ENCODE assay signal across 8 cellular contexts in the genomic region with DNA sequence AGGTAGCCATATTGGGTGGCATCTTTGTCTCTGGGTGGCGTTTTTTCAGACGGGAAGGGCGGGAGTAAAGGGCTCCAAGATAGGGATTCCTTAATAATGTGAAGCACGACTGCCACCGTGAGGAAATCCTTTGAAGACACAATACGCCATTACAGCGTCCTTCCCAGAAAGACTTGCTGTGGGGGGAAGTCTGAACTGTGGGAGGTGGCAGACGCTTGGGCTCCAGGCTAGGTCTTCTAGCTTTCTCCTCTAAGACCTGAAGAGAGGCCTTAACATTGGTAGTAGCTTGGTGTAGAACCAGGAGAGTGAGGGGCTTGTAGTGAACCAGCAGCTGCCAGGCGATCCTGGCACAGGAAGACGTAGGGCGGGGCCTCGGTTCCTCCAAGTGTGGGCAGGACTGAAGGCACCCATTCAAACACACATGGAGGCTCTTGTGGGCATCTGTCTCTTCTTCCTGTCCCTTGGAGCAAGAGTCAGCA.
DNase-seq lines count a peak whose midpoint lies in the region; ATAC-seq, FAIRE-seq and TF ChIP-seq lines count a peak whose summit lies in the region.

No MANE protein-coding gene starts in this region.

- H3K4me3 ChIP-seq in liver (ENCODE audit: low read depth in 1 of 3, low read length in 3 of 3) (peak overlapping the region in 2 of 3 donors; percentile 57 to 71), HepG2 (replicated peaks in 1 of 3; ENCODE audit: insufficient read depth in 1 of 3, low read depth in 2 of 3, low read length in 3 of 3) (no peak overlapping the region), SK-N-SH (ENCODE audit: low read depth in 2 of 2, low read length in 1 of 2) (peak overlapping the region; percentile 46 to 69), kidney epithelial cell (ENCODE audit: low read depth, low read length) (peak overlapping the region; percentile 35)

- TF ChIP-seq CTCF in liver (IDR thresholded peaks at IDR 0.05; ENCODE audit: low read depth, low read length, missing input control) (peak; percentile 37), HepG2 (CRISPR knock-in tag; IDR thresholded peaks at IDR 0.05) (no peak), SK-N-SH (IDR thresholded peaks at IDR 0.05) (peak; percentile 49), kidney epithelial cell (IDR thresholded peaks at IDR 0.05; ENCODE audit: insufficient read depth, low read length, poor library complexity, severe bottlenecking) (peak; percentile 19)

- H2AFZ ChIP-seq in HepG2 (ENCODE audit: low read length): no peak overlapping the region
- H2AFZ ChIP-seq in SK-N-SH (ENCODE audit: low read depth): peak overlapping the region; percentile 97

- POLR2A ChIA-PET in HepG2 (lab: Yijun Ruan, JAX): no interaction called here
- POLR2A ChIA-PET in SK-N-SH (lab: Yijun Ruan, JAX): no interaction called here

- H3K27me3 ChIP-seq in liver (ENCODE audit: control insufficient read depth in 4 of 4, insufficient read depth in 4 of 4, low read length in 3 of 4): no peaks in the 10 kb centered on the region
- no peaks in the 10 kb centered on the region for H3K27me3 ChIP-seq in HepG2 (ENCODE audit: control insufficient read depth in 1 of 2, insufficient read depth in 2 of 2, low read length in 2 of 2)
- H3K27me3 ChIP-seq in SK-N-SH (ENCODE audit: insufficient read depth): no peaks in the 10 kb centered on the region
- no peaks in the 10 kb centered on the region for H3K27me3 ChIP-seq in kidney epithelial cell (ENCODE audit: control insufficient read depth, insufficient read depth, low read length)

- DNase-seq in HepG2 (ENCODE audit: low spot score) (no peak), SK-N-SH (peak; percentile 48), kidney epithelial cell (ENCODE audit: low read depth) (no peak), NCI-H526 treated with DMSO at 0.1 percent for 48 hours (lab: John Stamatoyannopoulos, UW) (no peak), NCI-H345 (lab: John Stamatoyannopoulos, UW) (no peak)

- ATAC-seq in HepG2 (no peak), GM18519 (IDR thresholded peaks at IDR 0.05; ENCODE audit: low FRiP score, unreplicated experiment) (no peak), GM19035 (IDR thresholded peaks at IDR 0.05; ENCODE audit: unreplicated experiment) (no peak)

- WGBS in liver: 93% methylated on average over 12 of the region's 12 CpGs
- 98% methylated on average over 5 of the region's 12 CpGs for WGBS in HepG2 (ENCODE audit: low lambda C conversion rate)
- 27% methylated on average over 11 of the region's 12 CpGs for WGBS in SK-N-SH (ENCODE audit: low lambda C conversion rate)

- no peak for TF ChIP-seq POLR2A in HepG2 (IDR thresholded peaks at IDR 0.05; ENCODE audit: insufficient read depth in 1 of 2, low read depth in 2 of 2, low read length in 2 of 2)

- FAIRE-seq in HepG2 (lab: Jason Lieb, UNC): no peak

- in situ Hi-C loops in HepG2 (cut with HindIII; ENCODE audit: extremely low pct_ligation_motif_present, low pct_unique_long_range_greater_than_20kb): no loop called here

- intact Hi-C loops in HepG2 (cut with micrococcal nuclease; ENCODE audit: unreplicated experiment): no loop called here

- H3K79me2 ChIP-seq in HepG2 (ENCODE audit: insufficient read depth, low read length): no peaks in the 10 kb centered on the region
- no peaks in the 10 kb centered on the region for H3K79me2 ChIP-seq in SK-N-SH (ENCODE audit: insufficient read depth)

- H3K4me2 ChIP-seq in HepG2 (ENCODE audit: low read depth, low read length) (no peak overlapping the region), SK-N-SH (peak overlapping the region; percentile 83)

- H3K9me3 ChIP-seq in liver (ENCODE audit: control insufficient read depth in 4 of 4, low read length in 3 of 4) (no peaks in the 10 kb centered on the region), HepG2 (ENCODE audit: low read length) (0 out of 2 replicates have a peak, but pooled peaks cover 5% of the 10 kb centered on the region), SK-N-SH (no peaks in the 10 kb centered on the region)

- no peaks in the 10 kb centered on the region for H3K9me2 ChIP-seq in SK-N-SH

- H3K9ac ChIP-seq in liver (ENCODE audit: low read depth in 1 of 2, low read length in 2 of 2) (no peak overlapping the region), HepG2 (ENCODE audit: insufficient read depth, low read depth, low read length) (no peak overlapping the region), SK-N-SH (peak overlapping the region; percentile 49; the same call in 1 of the 2 replicates)

- CTCF ChIA-PET in HepG2 (lab: Yijun Ruan, JAX; ENCODE audit: low intra/inter-chr PET ratio, low total read pairs): no interaction called here
- CTCF ChIA-PET in SK-N-SH (lab: Yijun Ruan, JAX): interaction anchor here (0.8 to 2.3 kb wide), 13 partner anchors 10 to 764 kb away, joined by 3 to 6 read pairs (median 4); no protein-coding TSS in a partner anchor

- no peaks in the 10 kb centered on the region for H3F3A ChIP-seq in SK-N-SH (replicated peaks; ENCODE audit: insufficient read depth)

- TF ChIP-seq RAD21 in liver (IDR thresholded peaks at IDR 0.05) (peak in 1 of 2 donors; percentile 83), HepG2 (CRISPR knock-in tag; IDR thresholded peaks at IDR 0.05) (no peak), SK-N-SH (IDR thresholded peaks at IDR 0.05; ENCODE audit: low read length) (peak; percentile 76)

- H4K20me1 ChIP-seq in HepG2 (ENCODE audit: insufficient read depth, low read length): no peaks in the 10 kb centered on the region
- no peaks in the 10 kb centered on the region for H4K20me1 ChIP-seq in SK-N-SH (ENCODE audit: insufficient read depth)

- BruUV-seq in HepG2 (replicated peaks; lab: Mats Ljungman, UMichigan): no TSS peak

- peaks cover 0 to 12% (median 4%) of the 10 kb centered on the region in 4 donors for H3K4me1 ChIP-seq in liver (ENCODE audit: control insufficient read depth in 4 of 4, insufficient read depth in 4 of 4, low read length in 3 of 4)
- no peaks in the 10 kb centered on the region for H3K4me1 ChIP-seq in HepG2 (ENCODE audit: insufficient read depth, low read length)
- peaks cover 0 to 2% of the 10 kb centered on the region in 2 experiments; a peak in 1 of 4 replicates for H3K4me1 ChIP-seq in SK-N-SH (ENCODE audit: control insufficient read depth in 1 of 2, insufficient read depth in 2 of 2, low read depth in 1 of 2, low read length in 1 of 2)

- H3K27ac ChIP-seq in liver (ENCODE audit: low read depth in 1 of 2, low read length in 2 of 2) (peak overlapping the region; percentile 29 to 82), HepG2 (ENCODE audit: extremely low read length, insufficient read depth, low read length) (no peak overlapping the region), SK-N-SH (ENCODE audit: low read depth in 2 of 2, low read length in 1 of 2) (peak overlapping the region; percentile 63 to 84)

- TF ChIP-seq EP300 in HepG2 (IDR thresholded peaks at IDR 0.05; ENCODE audit: low read depth in 2 of 2, low read length in 2 of 2): no peak
- TF ChIP-seq EP300 in HepG2 (CRISPR knock-in tag; IDR thresholded peaks at IDR 0.05; ENCODE audit: borderline replicate concordance): no peak
- TF ChIP-seq EP300 in SK-N-SH (IDR thresholded peaks at IDR 0.05; ENCODE audit: borderline replicate concordance in 1 of 2, low read depth in 1 of 2, low read length in 1 of 2): 0 out of 4 replicates have a peak, but pooled peaks of 1 of the 2 experiments have one; percentile 12

- no peaks in the 10 kb centered on the region for H3K36me3 ChIP-seq in liver (ENCODE audit: control insufficient read depth in 4 of 4, insufficient read depth in 3 of 4, low read depth in 1 of 4, low read length in 3 of 4)
- peaks cover 0 to 3% of the 10 kb centered on the region in 2 experiments; a peak in 2 of 5 replicates for H3K36me3 ChIP-seq in HepG2 (replicated peaks in 1 of 2; ENCODE audit: control insufficient read depth in 1 of 2, insufficient read depth in 2 of 2, low read length in 2 of 2)
- no peaks in the 10 kb centered on the region for H3K36me3 ChIP-seq in SK-N-SH (replicated peaks in 1 of 2; ENCODE audit: control insufficient read depth in 1 of 2, insufficient read depth in 2 of 2, low read length in 1 of 2)
- H3K36me3 ChIP-seq in kidney epithelial cell (ENCODE audit: control insufficient read depth, insufficient read depth, low read length): no peaks in the 10 kb centered on the region

TF ChIP-seq in liver, 16 proteins besides CTCF, POLR2A, EP300 and RAD21:
- TF ChIP-seq ATF3 (IDR thresholded peaks at IDR 0.05) (no peak), GABPA (IDR thresholded peaks at IDR 0.05 in 1 of 2, conservative IDR thresholded peaks at IDR 0.05 in 1 of 2) (no peak), SP1 (IDR thresholded peaks at IDR 0.05) (peak; percentile 53), RXRA (IDR thresholded peaks at IDR 0.05) (no peak)

TF ChIP-seq in HepG2, 621 proteins besides CTCF, POLR2A, EP300 and RAD21:
- TF ChIP-seq ZNF552 (CRISPR knock-in tag; IDR thresholded peaks at IDR 0.05; ENCODE audit: borderline replicate concordance): no peak

TF ChIP-seq in SK-N-SH, 30 proteins besides CTCF, POLR2A, EP300 and RAD21 (continues in another document):
- TF ChIP-seq GATA2 (CRISPR knock-in tag; IDR thresholded peaks at IDR 0.05) (no peak), YY1 (IDR thresholded peaks at IDR 0.05; ENCODE audit: low read depth) (peak; percentile 71; the same call in 1 of the 2 replicates), USF1 (IDR thresholded peaks at IDR 0.05; ENCODE audit: borderline replicate concordance, low read depth) (no peak), RXRA (IDR thresholded peaks at IDR 0.05; ENCODE audit: borderline replicate concordance, low read depth) (no peak), ZBTB33 (IDR thresholded peaks at IDR 0.05; ENCODE audit: borderline replicate concordance, low read depth) (peak; percentile 74; the same call in 1 of the 2 replicates), ELF1 (IDR thresholded peaks at IDR 0.05) (no peak), FOXM1 (IDR thresholded peaks at IDR 0.05; ENCODE audit: low read depth) (no peak)

Comparison
In these comparisons a context has a peak if more than half of its experiments do, and no peak if none do; other contexts are left out.
1. H3K4me3 ChIP-seq: peak in liver (2 of 3), SK-N-SH (2 of 2) and kidney epithelial cell (single experiment); none in HepG2 (0 of 3).